1 cellular context compared by ENCODE assay signal in genomic region chr1:182493063-182493462, GRCh38.
TF ChIP-seq lines count a peak whose summit lies in the region.

No MANE protein-coding gene starts in this region.

TF ChIP-seq in WTC11, 78 proteins besides CTCF, POLR2A, EP300 and RAD21 (continued from another document):
- TF ChIP-seq PRDM15 (CRISPR knock-in tag; IDR thresholded peaks at IDR 0.05) (no peak), ZNF416 (CRISPR knock-in tag; IDR thresholded peaks at IDR 0.05) (no peak), IRF2 (CRISPR knock-in tag; IDR thresholded peaks at IDR 0.05; ENCODE audit: borderline replicate concordance, low read depth) (no peak), HMGA2 (CRISPR knock-in tag; IDR thresholded peaks at IDR 0.05) (no peak), ZNF121 (CRISPR knock-in tag; IDR thresholded peaks at IDR 0.05) (no peak)
- TF ChIP-seq, protein P1, sequence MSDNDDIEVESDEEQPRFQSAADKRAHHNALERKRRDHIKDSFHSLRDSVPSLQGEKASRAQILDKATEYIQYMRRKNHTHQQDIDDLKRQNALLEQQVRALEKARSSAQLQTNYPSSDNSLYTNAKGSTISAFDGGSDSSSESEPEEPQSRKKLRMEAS (CRISPR knock-in tag; IDR thresholded peaks at IDR 0.05): no peak
- TF ChIP-seq, protein P2, sequence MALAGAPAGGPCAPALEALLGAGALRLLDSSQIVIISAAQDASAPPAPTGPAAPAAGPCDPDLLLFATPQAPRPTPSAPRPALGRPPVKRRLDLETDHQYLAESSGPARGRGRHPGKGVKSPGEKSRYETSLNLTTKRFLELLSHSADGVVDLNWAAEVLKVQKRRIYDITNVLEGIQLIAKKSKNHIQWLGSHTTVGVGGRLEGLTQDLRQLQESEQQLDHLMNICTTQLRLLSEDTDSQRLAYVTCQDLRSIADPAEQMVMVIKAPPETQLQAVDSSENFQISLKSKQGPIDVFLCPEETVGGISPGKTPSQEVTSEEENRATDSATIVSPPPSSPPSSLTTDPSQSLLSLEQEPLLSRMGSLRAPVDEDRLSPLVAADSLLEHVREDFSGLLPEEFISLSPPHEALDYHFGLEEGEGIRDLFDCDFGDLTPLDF (CRISPR knock-in tag; IDR thresholded peaks at IDR 0.05): no peak
